ENCODE assay signal across 13 cellular contexts in the genomic region with DNA sequence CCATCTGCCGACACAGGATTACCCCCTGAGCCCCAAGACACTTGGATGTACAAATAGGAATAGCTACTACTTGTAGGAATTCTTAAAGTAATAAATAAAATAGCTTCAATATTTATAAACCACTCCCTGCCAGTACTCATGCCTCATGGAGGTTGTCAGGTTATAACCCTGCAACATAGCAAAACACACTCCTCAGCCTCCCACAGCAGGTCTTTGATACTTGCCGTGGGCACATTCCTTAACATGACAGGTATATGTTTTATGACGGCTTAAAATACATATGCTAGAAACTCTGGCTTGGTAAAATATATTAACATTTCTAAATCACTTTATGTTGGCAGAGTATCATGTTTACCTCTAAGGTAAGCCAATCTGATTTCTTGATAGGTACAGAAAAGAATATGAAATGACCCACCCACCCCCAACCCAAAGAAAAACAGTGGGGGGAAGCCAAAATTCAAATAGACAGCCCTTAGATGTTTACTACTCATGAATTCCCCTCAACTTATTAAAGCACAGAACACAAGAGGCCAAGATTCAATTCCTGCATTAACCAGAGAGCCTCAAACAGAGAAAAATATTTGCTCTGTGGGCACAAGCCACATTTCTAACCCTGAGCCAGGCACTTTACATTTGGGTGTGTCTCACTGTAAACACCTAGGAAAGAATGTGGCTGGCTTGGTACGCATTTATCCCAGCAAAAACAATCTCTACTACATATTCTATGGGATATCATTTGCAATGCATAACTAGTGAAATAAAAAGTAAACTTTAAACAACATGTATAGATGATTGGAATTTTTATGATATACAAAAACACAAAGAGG.
DNase-seq lines count a peak whose midpoint lies in the region; ATAC-seq and TF ChIP-seq lines count a peak whose summit lies in the region.
"Had no signal": no experiment of that assay in that cellular context is flagged by ENCODE, and none has a peak within 500 bp of the region (broad histone marks: within the 10 kb centered on the region; RNA-seq: fewer than 3 reads in every experiment).

No MANE protein-coding gene starts in this region.

- H3K27ac ChIP-seq in ACC112 (ENCODE audit: low read depth, low read length) (0 out of 2 replicates have a peak overlapping the region, but pooled peaks have one; percentile 15), epithelial cell of prostate (peak overlapping the region; percentile 91)
- H3K27ac ChIP-seq: cardiac muscle cell, spleen had no signal

- H3K4me1 Mint-ChIP-seq in activated T-cell treated with anti-CD3 and anti-CD28 coated beads, Interleukin-2, amount 50 U/mL, for 24 hours (ENCODE audit: low read depth): peaks cover 7% of the 10 kb centered on the region

- H3K9me3 Mint-ChIP-seq in activated T-cell treated with anti-CD3 and anti-CD28 coated beads, Interleukin-2, amount 50 U/mL, for 24 hours: no peaks in the 10 kb centered on the region

- ATAC-seq in omental fat pad (ENCODE audit: low FRiP score): peak; percentile 67

- H2AFZ ChIP-seq in ACC112 (ENCODE audit: low read length, unreplicated experiment): no peak overlapping the region

- no peaks in the 10 kb centered on the region for H3K36me3 Mint-ChIP-seq in activated T-cell treated with anti-CD3 and anti-CD28 coated beads, Interleukin-2, amount 50 U/mL, for 24 hours (ENCODE audit: low read depth)

- H3K4me3 Mint-ChIP-seq in activated T-cell treated with anti-CD3 and anti-CD28 coated beads, Interleukin-2, amount 50 U/mL, for 24 hours: no peak overlapping the region

- H3K79me2 ChIP-seq in ACC112 (ENCODE audit: control insufficient read depth, insufficient read depth, low read length, unreplicated experiment): peaks cover 82% of the 10 kb centered on the region

- no peak for TF ChIP-seq CTCF in omental fat pad (IDR thresholded peaks at IDR 0.05)

- no peak overlapping the region for H3K4me3 ChIP-seq in ACC112 (ENCODE audit: low read depth, low read length)
- H3K4me3 ChIP-seq: cardiac muscle cell, spleen had no signal

- H3K27ac Mint-ChIP-seq in activated T-cell treated with anti-CD3 and anti-CD28 coated beads, Interleukin-2, amount 50 U/mL, for 24 hours: no peak overlapping the region

- H3K27me3 Mint-ChIP-seq in activated T-cell treated with anti-CD3 and anti-CD28 coated beads, Interleukin-2, amount 50 U/mL, for 24 hours: peaks cover 14% of the 10 kb centered on the region

- H3K4me1 ChIP-seq in ACC112 (ENCODE audit: control insufficient read depth, insufficient read depth, low read length, unreplicated experiment): peaks cover 33% of the 10 kb centered on the region

- peak; percentile 86 for DNase-seq in NCI-H82 treated with DMSO at 0.1 percent for 48 hours (lab: John Stamatoyannopoulos, UW; ENCODE audit: unreplicated experiment)
- no peak for DNase-seq in epithelial cell of prostate (ENCODE audit: low read depth, low spot score)
- no peak for DNase-seq in omental fat pad (ENCODE audit: low spot score)
- no peak for DNase-seq in SKM-1 treated with dmso at 0.1 percent for 144 hours (lab: John Stamatoyannopoulos, UW; ENCODE audit: unreplicated experiment)
- DNase-seq in activated T-cell treated with anti-CD3 and anti-CD28 coated beads, Interleukin-2, amount 50 U/mL, for 24 hours: no peak
- DNase-seq in activated CD4-positive, CD25-positive, alpha-beta regulatory T cell (lab: John Stamatoyannopoulos, UW): no peak
- DNase-seq in cortex of kidney (lab: John Stamatoyannopoulos, UW): no peak
- DNase-seq: activated naive CD4-positive, alpha-beta T cell; left cardiac atrium; NCI-H1436; spleen had no signal

- no peaks in the 10 kb centered on the region for H3K27me3 ChIP-seq in ACC112 (ENCODE audit: insufficient read depth, low read length)

- peaks cover 7% of the 10 kb centered on the region; the same call in 1 of the 2 replicates for H3K36me3 ChIP-seq in ACC112 (ENCODE audit: insufficient read depth, low read length)
- H3K36me3 ChIP-seq: cardiac muscle cell, spleen had no signal
